ENCODE assay signal across 9 cellular contexts in the genomic region with DNA sequence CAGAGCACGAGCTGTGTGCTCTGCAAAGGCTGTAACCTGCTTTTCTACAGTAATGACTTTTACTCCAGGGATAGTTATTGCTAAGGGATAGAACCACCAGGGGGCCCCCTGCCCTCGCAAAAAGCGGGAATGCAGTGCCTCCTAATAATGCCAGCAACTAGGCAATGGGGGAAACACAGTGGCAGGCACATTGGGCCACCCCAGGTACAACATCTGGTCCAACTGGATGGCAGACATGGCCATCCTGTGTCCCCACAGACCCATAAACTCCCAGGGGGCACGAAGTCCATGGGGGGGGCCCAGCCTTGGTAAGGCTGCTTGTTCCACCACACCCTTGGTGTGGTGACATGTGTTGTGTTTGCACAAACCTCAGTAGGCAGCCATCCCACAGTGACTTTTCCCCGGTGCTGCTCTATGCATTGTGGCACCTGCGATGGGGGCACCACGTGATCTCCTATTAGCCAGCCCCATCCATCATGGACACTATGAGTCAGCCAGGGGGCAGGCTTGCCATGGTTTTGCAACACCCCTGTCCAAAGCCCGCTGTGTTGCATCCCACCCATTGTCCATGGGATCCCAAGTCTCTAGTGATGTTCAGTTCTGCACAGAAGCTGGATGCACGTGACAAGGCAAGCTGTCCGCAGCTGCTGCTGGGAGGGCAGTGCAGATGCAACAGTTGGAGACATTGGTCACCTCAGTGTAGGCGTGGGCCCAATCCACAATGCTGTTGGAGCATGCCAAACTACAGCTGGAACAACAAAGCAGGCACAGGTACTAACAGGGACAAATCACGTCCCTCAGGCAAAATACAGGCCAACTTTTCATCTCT.
DNase-seq lines count a peak whose midpoint lies in the region; FAIRE-seq and TF ChIP-seq lines count a peak whose summit lies in the region.
"Had no signal": no experiment of that assay in that cellular context is flagged by ENCODE, and none has a peak within 500 bp of the region (broad histone marks: within the 10 kb centered on the region; RNA-seq: fewer than 3 reads in every experiment).

No MANE protein-coding gene starts in this region.

- TF ChIP-seq CTCF in endothelial cell of umbilical vein (IDR thresholded peaks at IDR 0.05; ENCODE audit: extremely low read depth in 1 of 2, insufficient read depth in 1 of 2, low read depth in 1 of 2, low read length in 2 of 2): peak; percentile 55 to 57

- CTCF ChIA-PET in endothelial cell of umbilical vein (lab: Charles Lee): interaction anchor here (0.9 to 3.7 kb wide), 16 partner anchors 10 to 727 kb away, joined by 3 to 39 read pairs (median 6); no protein-coding TSS in a partner anchor

- H3K36me3 ChIP-seq in endothelial cell of umbilical vein (ENCODE audit: control insufficient read depth in 2 of 2, extremely low read depth in 1 of 2, insufficient read depth in 2 of 2, low read length in 2 of 2): no peaks in the 10 kb centered on the region
- H3K36me3 ChIP-seq in neuronal stem cell (replicated peaks in 1 of 2; ENCODE audit: control insufficient read depth in 2 of 2, insufficient read depth in 2 of 2, low read length in 2 of 2): no peaks in the 10 kb centered on the region

- no peak overlapping the region for H4K8ac ChIP-seq in neuronal stem cell (ENCODE audit: low read depth, low read length)

- H3K9ac ChIP-seq in endothelial cell of umbilical vein (replicated peaks; ENCODE audit: extremely low read depth, insufficient read depth, low read length) (no peak overlapping the region), neuronal stem cell (ENCODE audit: low read depth, low read length, poor library complexity) (no peak overlapping the region)

- dilution Hi-C loops in endothelial cell of umbilical vein (cut with MboI; ENCODE audit: extremely low pct_ligation_motif_present, low sequenced_read_pairs): no loop called here

- H3K4me2 ChIP-seq in endothelial cell of umbilical vein (ENCODE audit: insufficient read depth, low read length): peak overlapping the region; percentile 29
- H3K4me2 ChIP-seq in neuronal stem cell (ENCODE audit: insufficient read depth, low read length, poor library complexity, severe bottlenecking): no peak overlapping the region

- H2BK15ac ChIP-seq in neuronal stem cell (ENCODE audit: low read length): no peak overlapping the region

- no peaks in the 10 kb centered on the region for H3K9me1 ChIP-seq in endothelial cell of umbilical vein (replicated peaks; ENCODE audit: control insufficient read depth, extremely low read depth, insufficient read depth, low read length)

- no peaks in the 10 kb centered on the region for H3K79me1 ChIP-seq in neuronal stem cell (ENCODE audit: low read depth, low read length)

- H3K4me1 ChIP-seq in endothelial cell of umbilical vein (ENCODE audit: control insufficient read depth, extremely low read depth, insufficient read depth, low read length) (peaks cover 22% of the 10 kb centered on the region), neuronal stem cell (ENCODE audit: control insufficient read depth in 2 of 2, insufficient read depth in 1 of 2, low read depth in 1 of 2, low read length in 2 of 2) (no peaks in the 10 kb centered on the region)

- no peak overlapping the region for H3K14ac ChIP-seq in neuronal stem cell (ENCODE audit: low read length)

- FAIRE-seq in endothelial cell of umbilical vein (lab: Jason Lieb, UNC) (no peak), frontal cortex (lab: Jason Lieb, UNC) (no peak)
- FAIRE-seq: A204.1 had no signal

- TF ChIP-seq POLR2A in endothelial cell of umbilical vein (IDR thresholded peaks at IDR 0.05; ENCODE audit: low read depth, low read length): no peak

- peak overlapping the region; percentile 73 for H3K18ac ChIP-seq in neuronal stem cell (ENCODE audit: low read length)

- no peak overlapping the region for H2AK5ac ChIP-seq in neuronal stem cell (ENCODE audit: low read depth, low read length)

- H3K23ac ChIP-seq in neuronal stem cell (ENCODE audit: low read depth, low read length, poor library complexity): peak overlapping the region; percentile 11

- no peaks in the 10 kb centered on the region for H3K9me3 ChIP-seq in endothelial cell of umbilical vein (replicated peaks; ENCODE audit: control insufficient read depth, insufficient read depth, low read length)
- no peaks in the 10 kb centered on the region for H3K9me3 ChIP-seq in neuronal stem cell (replicated peaks in 1 of 2; ENCODE audit: control insufficient read depth in 2 of 2, insufficient read depth in 1 of 2, low read depth in 1 of 2, low read length in 2 of 2)

- H2BK12ac ChIP-seq in neuronal stem cell (ENCODE audit: low read length): no peak overlapping the region

- POLR2A ChIA-PET in endothelial cell of umbilical vein (lab: Charles Lee): interaction anchor here (0.6 kb wide), 1 partner anchor 777 kb away, joined by 4 read pairs; no protein-coding TSS in a partner anchor

- no peaks in the 10 kb centered on the region for H3K79me2 ChIP-seq in endothelial cell of umbilical vein (ENCODE audit: control insufficient read depth, insufficient read depth, low read length)

- no peak overlapping the region for H3K4ac ChIP-seq in neuronal stem cell (ENCODE audit: low read length)

- WGBS in neuronal stem cell (ENCODE audit: extremely low coverage in 2 of 2, insufficient read length in 2 of 2, insufficient replicate concordance in 1 of 2), 2 donors: no CpG with 5 or more reads among the region's 12 CpGs

- H2AFZ ChIP-seq in endothelial cell of umbilical vein (ENCODE audit: low read depth, low read length): peak overlapping the region; percentile 6
- H2AFZ ChIP-seq in neuronal stem cell (ENCODE audit: low read length): no peak overlapping the region

- no peaks in the 10 kb centered on the region for H4K20me1 ChIP-seq in endothelial cell of umbilical vein (replicated peaks; ENCODE audit: control insufficient read depth, extremely low read depth, insufficient read depth, low read length)

- no TSS peak for BruUV-seq in endothelial cell of umbilical vein (replicated peaks; lab: Mats Ljungman, UMichigan)

- intact Hi-C loops in endothelial cell of umbilical vein (cut with micrococcal nuclease): loop anchor here (1.0 to 5.0 kb wide), 5 partner anchors 53 to 728 kb away; no protein-coding TSS in a partner anchor

- H3K27me3 ChIP-seq in endothelial cell of umbilical vein (ENCODE audit: control insufficient read depth in 2 of 2, insufficient read depth in 2 of 2, low read length in 2 of 2): no peaks in the 10 kb centered on the region
- H3K27me3 ChIP-seq in neuronal stem cell (ENCODE audit: control insufficient read depth in 3 of 3, insufficient read depth in 3 of 3, low read depth in 1 of 3, low read length in 3 of 3): no peaks in the 10 kb centered on the region

- no peak overlapping the region for H4K91ac ChIP-seq in neuronal stem cell (ENCODE audit: low read depth, low read length, poor library complexity)

- no peak overlapping the region for H2BK5ac ChIP-seq in neuronal stem cell (ENCODE audit: low read length)

- H3K4me3 ChIP-seq in endothelial cell of umbilical vein (replicated peaks in 1 of 3; ENCODE audit: insufficient read depth in 1 of 3, low read depth in 1 of 3, low read length in 3 of 3) (no peak overlapping the region), neuronal stem cell (ENCODE audit: low read length in 2 of 2) (no peak overlapping the region)

- DNase-seq in DMS 273 (lab: John Stamatoyannopoulos, UW; ENCODE audit: unreplicated experiment) (peak; percentile 83), DMS 273 treated with DMSO at 0.1 percent for 48 hours (lab: John Stamatoyannopoulos, UW) (no peak), HT1080 (ENCODE audit: low read depth) (peak; percentile 54), SHP77 treated with DMSO at 0.1 percent for 48 hours (lab: John Stamatoyannopoulos, UW) (peak; percentile 82), endothelial cell of umbilical vein (ENCODE audit: low read depth, low spot score) (peak; percentile 40), neuronal stem cell (ENCODE audit: low spot score) (peak; percentile 30), GM19238 (ENCODE audit: insufficient read length, low spot score) (no peak), frontal cortex (ENCODE audit: low spot score in 2 of 2) (no peak)

- H3K27ac ChIP-seq in endothelial cell of umbilical vein (ENCODE audit: insufficient read depth, low read depth, low read length) (peak overlapping the region; percentile 54), neuronal stem cell (replicated peaks; ENCODE audit: low read length) (no peak overlapping the region)

- no peak overlapping the region for H2BK120ac ChIP-seq in neuronal stem cell (ENCODE audit: low read depth, low read length)

TF ChIP-seq in endothelial cell of umbilical vein, 7 proteins besides CTCF, POLR2A, EP300 and RAD21:
- TF ChIP-seq FOS (IDR thresholded peaks at IDR 0.05; ENCODE audit: borderline replicate concordance, insufficient read depth, low read length): no peak
- TF ChIP-seq POLR2AphosphoS5 (IDR thresholded peaks at IDR 0.05; ENCODE audit: insufficient read depth, low read depth, low read length): no peak
- TF ChIP-seq MAX (IDR thresholded peaks at IDR 0.05; ENCODE audit: insufficient read depth, insufficient read length): no peak
- TF ChIP-seq EZH2 (IDR thresholded peaks at IDR 0.05; ENCODE audit: borderline replicate concordance, low read depth, low read length, severe bottlenecking): no peak
- TF ChIP-seq GATA2 (IDR thresholded peaks at IDR 0.05; ENCODE audit: insufficient read depth, insufficient read length, low read depth, low read length): no peak
- no peak for TF ChIP-seq MYC (IDR thresholded peaks at IDR 0.05; ENCODE audit: low read depth, low read length)
- TF ChIP-seq JUN (IDR thresholded peaks at IDR 0.05; ENCODE audit: borderline replicate concordance, insufficient read depth, insufficient read length, low read depth): no peak

Comparison
In these comparisons a context has a peak if more than half of its experiments do, and no peak if none do; other contexts are left out.
1. DNase-seq: peak in DMS 273 (single experiment), HT1080 (single experiment), SHP77 treated with DMSO at 0.1 percent for 48 hours (single experiment), endothelial cell of umbilical vein (single experiment) and neuronal stem cell (single experiment); none in DMS 273 treated with DMSO at 0.1 percent for 48 hours (single experiment), GM19238 (single experiment) and frontal cortex (0 of 2).